In genomic region chr1:17441993-17442357, GRCh38 we compare ENCODE assay signal across 17 cellular contexts. TPM values are rescaled to one million over a fixed set of nuclear protein-coding genes. Genes with fewer than 3 reads are reported as not detected.
DNase-seq lines count a peak whose midpoint lies in the region; ATAC-seq and TF ChIP-seq lines count a peak whose summit lies in the region.
"Had no signal": no experiment of that assay in that cellular context is flagged by ENCODE, and none has a peak within 500 bp of the region (broad histone marks: within the 10 kb centered on the region; RNA-seq: fewer than 3 reads in every experiment).

No MANE protein-coding gene starts in this region.

- H3K4me3 ChIP-seq in OCI-LY7 (ENCODE audit: low read depth, low read length, poor library complexity, severe bottlenecking) (peak overlapping the region; percentile 68), suprapubic skin (no peak overlapping the region)
- H3K4me3 ChIP-seq: adrenal gland, colonic mucosa, thoracic aorta had no signal

- H3K27me3 Mint-ChIP-seq in activated T-cell treated with anti-CD3 and anti-CD28 coated beads, Interleukin-2, amount 50 U/mL, for 72 hours (ENCODE audit: low read depth): peaks cover 6% of the 10 kb centered on the region
- H3K27me3 Mint-ChIP-seq in chondrocyte (ENCODE audit: low read depth): no peaks in the 10 kb centered on the region

- DNase-seq in activated T-cell treated with anti-CD3 and anti-CD28 coated beads, Interleukin-2, amount 50 U/mL, for 72 hours: no peak
- no peak for DNase-seq in activated T-cell treated with anti-CD3 and anti-CD28 coated beads, Interleukin-2, amount 50 U/mL, for 48 hours
- DNase-seq in OCI-LY7 (ENCODE audit: low spot score) (no peak), chondrocyte (ENCODE audit: low spot score) (no peak), suprapubic skin (ENCODE audit: low spot score in 2 of 2) (no peak), C1 segment of cervical spinal cord (lab: John Stamatoyannopoulos, UW) (no peak), NCI-H446 treated with DMSO at 0.1 percent for 48 hours (lab: John Stamatoyannopoulos, UW) (no peak)
- DNase-seq: adrenal gland; colonic mucosa; hippocampal formation; Karpas-422; NCI-H146; NCI-H510A; stimulated activated CD4-positive, alpha-beta T cell treated with anti-CD3 and anti-CD28 coated beads, Interleukin-12 subunit alpha, Interleukin-12 subunit beta, amount 100 ng/mL, for 4 hours; T-helper 9 cell had no signal

- H3K4me1 ChIP-seq in OCI-LY7 (ENCODE audit: insufficient read depth, low read length, poor library complexity, severe bottlenecking) (peaks cover 24% of the 10 kb centered on the region), suprapubic skin (peaks cover 42% of the 10 kb centered on the region)

- peaks cover 15% of the 10 kb centered on the region for H3K79me2 ChIP-seq in OCI-LY7 (ENCODE audit: insufficient read depth, low read depth, low read length)

- H3K27ac Mint-ChIP-seq in activated T-cell treated with anti-CD3 and anti-CD28 coated beads, Interleukin-2, amount 50 U/mL, for 72 hours: no peak overlapping the region
- H3K27ac Mint-ChIP-seq in chondrocyte (ENCODE audit: unreplicated experiment): peak overlapping the region; percentile 89

- peak overlapping the region; percentile 88 to 91 for H3K4me3 Mint-ChIP-seq in activated T-cell treated with anti-CD3 and anti-CD28 coated beads, Interleukin-2, amount 50 U/mL, for 72 hours
- H3K4me3 Mint-ChIP-seq in chondrocyte (ENCODE audit: unreplicated experiment): peak overlapping the region; percentile 3

- TF ChIP-seq EP300 in suprapubic skin (IDR thresholded peaks at IDR 0.05): no peak

- TF ChIP-seq CTCF in OCI-LY7 (conservative IDR thresholded peaks at IDR 0.05; ENCODE audit: low read length): no peak
- no peak for TF ChIP-seq CTCF in chondrocyte (IDR thresholded peaks at IDR 0.05)
- TF ChIP-seq CTCF in suprapubic skin (IDR thresholded peaks at IDR 0.05): no peak

- H3K4me2 ChIP-seq in OCI-LY7 (ENCODE audit: low read length): peak overlapping the region; percentile 83; the same call in 1 of the 2 replicates

- H3K27me3 ChIP-seq in suprapubic skin: no peaks in the 10 kb centered on the region
- H3K27me3 ChIP-seq: adrenal gland, colonic mucosa had no signal

- POLR2A ChIA-PET in OCI-LY7 (lab: Charles Lee): interaction anchor here (0.6 to 1.0 kb wide), 4 partner anchors 11 to 1722 kb away, joined by 3 to 7 read pairs (median 3); no protein-coding TSS in a partner anchor

- CTCF ChIA-PET in OCI-LY7 (lab: Charles Lee; ENCODE audit: unreplicated experiment): no interaction called here

- H3K9me3 Mint-ChIP-seq in activated T-cell treated with anti-CD3 and anti-CD28 coated beads, Interleukin-2, amount 50 U/mL, for 72 hours: no peaks in the 10 kb centered on the region
- no peaks in the 10 kb centered on the region for H3K9me3 Mint-ChIP-seq in chondrocyte (ENCODE audit: low read depth)

- H3K4me1 Mint-ChIP-seq in activated T-cell treated with anti-CD3 and anti-CD28 coated beads, Interleukin-2, amount 50 U/mL, for 72 hours (ENCODE audit: low read depth): peaks cover 35% of the 10 kb centered on the region
- H3K4me1 Mint-ChIP-seq in chondrocyte (ENCODE audit: low read depth): peaks cover 36% of the 10 kb centered on the region

- WGBS in suprapubic skin: 65% methylated on average over 4 of the region's 4 CpGs

- peak overlapping the region; percentile 58; the same call in 1 of the 2 replicates for H2AFZ ChIP-seq in OCI-LY7 (ENCODE audit: low read length)

- H3K9me3 ChIP-seq in OCI-LY7 (ENCODE audit: low read length): no peaks in the 10 kb centered on the region
- H3K9me3 ChIP-seq in suprapubic skin: no peaks in the 10 kb centered on the region
- H3K9me3 ChIP-seq: adrenal gland, colonic mucosa, thoracic aorta had no signal

- no peaks in the 10 kb centered on the region for H3K9me2 ChIP-seq in OCI-LY7 (ENCODE audit: insufficient read depth, low read length)

- peaks cover 11% of the 10 kb centered on the region for H3K36me3 ChIP-seq in OCI-LY7 (ENCODE audit: insufficient read depth, low read length)
- H3K36me3 ChIP-seq in suprapubic skin: no peaks in the 10 kb centered on the region
- H3K36me3 ChIP-seq: adrenal gland, colonic mucosa, thoracic aorta had no signal

- intact Hi-C loops in OCI-LY7 (cut with micrococcal nuclease; ENCODE audit: unreplicated experiment): no loop called here

- H4K20me1 ChIP-seq in OCI-LY7 (ENCODE audit: insufficient read depth, low read length): peaks cover 4% of the 10 kb centered on the region

- H3K27ac ChIP-seq in OCI-LY7 (ENCODE audit: low read depth, low read length, poor library complexity, severe bottlenecking) (no peak overlapping the region), suprapubic skin (peak overlapping the region; percentile 75)
- H3K27ac ChIP-seq: adrenal gland, colonic mucosa, thoracic aorta had no signal

- H3K36me3 Mint-ChIP-seq in activated T-cell treated with anti-CD3 and anti-CD28 coated beads, Interleukin-2, amount 50 U/mL, for 72 hours (ENCODE audit: insufficient read depth in 2 of 2): peaks cover 11 to 18% of the 10 kb centered on the region in 2 donors
- no peaks in the 10 kb centered on the region for H3K36me3 Mint-ChIP-seq in chondrocyte (ENCODE audit: low read depth)

- BruUV-seq in OCI-LY7 (replicated peaks; lab: Mats Ljungman, UMichigan): no TSS peak

- TF ChIP-seq POLR2A in suprapubic skin (IDR thresholded peaks at IDR 0.05): no peak

- ATAC-seq in activated T-cell treated with anti-CD3 and anti-CD28 coated beads, Interleukin-2, amount 50 U/mL, for 72 hours (replicated peaks in 1 of 2): no peak
- no peak for ATAC-seq in GM18520 (IDR thresholded peaks at IDR 0.05; ENCODE audit: unreplicated experiment)

RNA-seq across cellular contexts. Expression of gene RCC2, which starts 2.5 kb away (rescaled TPM):
- total RNA-seq in activated T-cell treated with anti-CD3 and anti-CD28 coated beads, Interleukin-2, amount 50 U/mL, for 72 hours: 100 to 1,000 TPM; 217 to 272 TPM
- total RNA-seq in OCI-LY7 (2014; rRNA removed; shearing (Covaris generic)): 125 and 139 TPM in 2 replicates
- total RNA-seq in OCI-LY7 (2022): 250 and 271 TPM in 2 replicates
- total RNA-seq in chondrocyte: 88.6 to 90.0 TPM (median 88.7 TPM) in 3 replicates
- 10 to 100 TPM; 68.7 to 86.3 (median 74.5) TPM for total RNA-seq in suprapubic skin
